8 cellular contexts compared by ENCODE assay signal in the genomic region with DNA sequence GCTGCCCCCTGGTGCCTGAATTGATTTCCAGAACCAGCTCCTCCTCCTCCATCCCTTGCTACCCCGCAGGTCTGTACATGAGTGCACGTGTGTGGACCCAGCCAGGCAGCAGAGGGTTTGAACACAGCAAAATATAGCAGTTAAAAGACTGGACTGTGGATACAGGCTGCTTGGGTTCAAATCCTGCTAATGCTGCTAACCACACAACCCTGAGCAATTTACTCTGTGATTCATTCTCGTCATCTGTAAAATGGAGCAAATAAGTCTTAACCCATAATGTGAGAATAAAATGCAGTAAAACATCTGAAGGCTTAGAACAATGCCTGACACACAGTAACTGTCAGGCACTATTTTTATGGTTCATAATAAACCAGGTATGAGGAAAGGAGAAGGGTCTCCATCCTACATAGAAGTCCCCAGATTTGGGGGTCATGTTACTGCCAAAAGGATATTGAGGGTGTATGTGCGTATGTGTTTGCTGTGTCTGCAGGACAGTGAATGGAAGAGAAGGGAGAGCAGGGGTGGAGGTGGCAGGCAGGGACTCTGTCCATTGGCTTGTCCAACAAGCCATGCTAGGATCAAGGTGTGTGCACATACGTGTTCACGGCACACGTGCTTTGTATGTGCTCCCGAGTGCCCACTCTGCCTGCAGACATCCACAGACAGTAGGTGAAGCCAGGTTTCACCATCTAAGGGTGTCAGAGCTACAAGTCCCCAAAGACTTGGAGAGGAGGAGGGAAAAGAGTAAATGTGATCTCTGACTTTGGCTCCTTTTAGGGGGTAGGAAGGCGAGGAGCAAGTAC. TPM values are rescaled to one million over a fixed set of nuclear protein-coding genes. Genes with fewer than 3 reads are reported as not detected.
DNase-seq lines count a peak whose midpoint lies in the region; ATAC-seq and TF ChIP-seq lines count a peak whose summit lies in the region.

No MANE protein-coding gene starts in this region.

- TF ChIP-seq CTCF in lung (IDR thresholded peaks at IDR 0.05; ENCODE audit: control extremely low read depth, extremely low read depth) (peak; percentile 84), transverse colon (IDR thresholded peaks at IDR 0.05) (peak in 2 of 5 experiments; percentile 78 to 82)

- H3K27ac Mint-ChIP-seq in activated naive CD8-positive, alpha-beta T cell treated with anti-CD3 and anti-CD28 coated beads, Interleukin-2, amount 50 U/mL, for 24 hours = peak overlapping the region; percentile 96

- H3K36me3 ChIP-seq in lung (ENCODE audit: control insufficient read depth in 2 of 2, insufficient read depth in 2 of 2, low read length in 2 of 2) = peaks cover 0 to 6% of the 10 kb centered on the region in 2 donors
- peaks cover 0 to 5% (median 0%) of the 10 kb centered on the region in 4 donors for H3K36me3 ChIP-seq in transverse colon

- peak overlapping the region; percentile 92 to 99 for H3K27ac ChIP-seq in lung (ENCODE audit: low read depth in 1 of 2, low read length in 1 of 2)
- H3K27ac ChIP-seq in transverse colon = peak overlapping the region; percentile 96 to 99 (median 98)

- peak; percentile 52 for ATAC-seq in HG03135 (IDR thresholded peaks at IDR 0.05; ENCODE audit: unreplicated experiment)
- no peak for ATAC-seq in activated naive CD8-positive, alpha-beta T cell treated with anti-CD3 and anti-CD28 coated beads, Interleukin-2, amount 50 U/mL, for 24 hours
- no peak for ATAC-seq in lung (ENCODE audit: insufficient read depth, low FRiP score)
- ATAC-seq in HG03342 (IDR thresholded peaks at IDR 0.05; ENCODE audit: unreplicated experiment) = no peak

- H3K36me3 Mint-ChIP-seq in activated naive CD8-positive, alpha-beta T cell treated with anti-CD3 and anti-CD28 coated beads, Interleukin-2, amount 50 U/mL, for 24 hours (ENCODE audit: low read depth) = peaks cover 27% of the 10 kb centered on the region

- H3K4me3 ChIP-seq in lung (no peak overlapping the region), transverse colon (peak overlapping the region in 3 of 4 donors; percentile 54 to 70 (median 55))

- H3K4me1 Mint-ChIP-seq in activated naive CD8-positive, alpha-beta T cell treated with anti-CD3 and anti-CD28 coated beads, Interleukin-2, amount 50 U/mL, for 24 hours = peaks cover 38% of the 10 kb centered on the region

- no peak for TF ChIP-seq POLR2A in transverse colon (IDR thresholded peaks at IDR 0.05)

- H3K4me1 ChIP-seq in lung (ENCODE audit: control insufficient read depth in 2 of 2, insufficient read depth in 2 of 2, low read length in 2 of 2) = peaks cover 0 to 6% of the 10 kb centered on the region in 2 donors
- peaks cover 15 to 31% (median 24%) of the 10 kb centered on the region in 4 donors for H3K4me1 ChIP-seq in transverse colon

- peak overlapping the region; percentile 98 for H3K4me3 Mint-ChIP-seq in activated naive CD8-positive, alpha-beta T cell treated with anti-CD3 and anti-CD28 coated beads, Interleukin-2, amount 50 U/mL, for 24 hours

- intact Hi-C loops in transverse colon (cut with DNase I; ENCODE audit: low total_unique reads) = loop anchor here (5.0 kb wide), 1 partner anchor 40 kb away; no protein-coding TSS in a partner anchor

- 66 to 70% methylated on average over 9 of the region's 9 CpGs for WGBS in lung, 2 donors
- WGBS in transverse colon (ENCODE audit: low coverage in 1 of 2), 2 donors = 58 to 86% methylated on average over 1 to 9 of the region's 9 CpGs

- no peaks in the 10 kb centered on the region for H3K9me3 ChIP-seq in lung (ENCODE audit: control insufficient read depth in 2 of 2, insufficient read depth in 1 of 2, low read length in 1 of 2)
- H3K9me3 ChIP-seq in transverse colon = no peaks in the 10 kb centered on the region

- no peaks in the 10 kb centered on the region for H3K9me3 Mint-ChIP-seq in activated naive CD8-positive, alpha-beta T cell treated with anti-CD3 and anti-CD28 coated beads, Interleukin-2, amount 50 U/mL, for 24 hours

- no peaks in the 10 kb centered on the region for H3K27me3 Mint-ChIP-seq in activated naive CD8-positive, alpha-beta T cell treated with anti-CD3 and anti-CD28 coated beads, Interleukin-2, amount 50 U/mL, for 24 hours

- no peak for TF ChIP-seq EP300 in transverse colon (IDR thresholded peaks at IDR 0.05; ENCODE audit: low read depth)

- DNase-seq in NCI-H1092 (lab: John Stamatoyannopoulos, UW) = peak; percentile 71
- DNase-seq in NCI-H1092 treated with DMSO at 0.1 percent for 48 hours (lab: John Stamatoyannopoulos, UW) = no peak
- DNase-seq in activated naive CD8-positive, alpha-beta T cell treated with anti-CD3 and anti-CD28 coated beads, Interleukin-2, amount 50 U/mL, for 24 hours = peak; percentile 92
- no peak for DNase-seq in lung (ENCODE audit: low spot score)
- DNase-seq in transverse colon = no peak
- DNase-seq in HPDE6-E6E7 (ENCODE audit: extremely low spot score) = no peak

- H3K27me3 ChIP-seq in lung (ENCODE audit: control insufficient read depth, insufficient read depth) (no peaks in the 10 kb centered on the region), transverse colon (no peaks in the 10 kb centered on the region)

- in situ Hi-C loops in transverse colon (cut with MboI; ENCODE audit: low pct_ligation_motif_present in 1 of 4, low pct_unique_long_range_greater_than_20kb in 1 of 4, low sequenced_read_pairs in 3 of 4) = loop anchor here in 2 of 4 donors (5.0 kb wide), 2 partner anchors 40 to 45 kb away; no protein-coding TSS in a partner anchor

RNA-seq across cellular contexts. Expression of a gene that starts 1.5 kb away (rescaled TPM):
- total RNA-seq in lung (100 to 1,000 TPM; 118 to 216 TPM), transverse colon (100 to 1,000 TPM; 181 to 318 (median 198) TPM)
- 100 to 1,000 TPM; 150 to 199 TPM for polyA plus RNA-seq in lung

RNA-seq across cellular contexts. Expression of a gene that starts 15.6 kb away (rescaled TPM):
- total RNA-seq in lung (100 to 1,000 TPM; 166 to 338 TPM), transverse colon (100 to 1,000 TPM in 3 of 4 donors, 10 to 100 TPM in 1; 94.3 to 248 (median 199) TPM)
- polyA plus RNA-seq in lung = 10 to 100 TPM; 52.6 to 77.4 TPM

RNA-seq across cellular contexts. Expression of a gene that starts 23.8 kb away (rescaled TPM):
- total RNA-seq in lung = 10 to 100 TPM; 45.2 to 51.3 TPM
- polyA plus RNA-seq in lung = 10 to 100 TPM; 16.7 to 32.5 TPM
- 1 to 10 TPM; 2.6 to 9.1 (median 4.7) TPM for total RNA-seq in transverse colon

RNA-seq across cellular contexts. Expression of a gene that starts 34.1 kb away (rescaled TPM):
- total RNA-seq in lung (10 to 100 TPM; 10.6 to 14.3 TPM), transverse colon (10 to 100 TPM in 1 of 4 donors, 1 to 10 TPM in 3; 4.0 to 66.7 (median 5.2) TPM)
- 1 to 10 TPM; 3.7 to 4.8 TPM for polyA plus RNA-seq in lung

RNA-seq across cellular contexts. Expression of a gene that starts 34.7 kb away (rescaled TPM):
- not detected for total RNA-seq in lung
- not detected for polyA plus RNA-seq in lung
- not detected for total RNA-seq in transverse colon

Comparison
In these comparisons a context has a peak if more than half of its experiments do, and no peak if none do; other contexts are left out.
1. DNase-seq: peak in NCI-H1092 (single experiment) and activated naive CD8-positive, alpha-beta T cell treated with anti-CD3 and anti-CD28 coated beads, Interleukin-2, amount 50 U/mL, for 24 hours (single experiment); none in NCI-H1092 treated with DMSO at 0.1 percent for 48 hours (single experiment), lung (single experiment), transverse colon (single experiment) and HPDE6-E6E7 (single experiment).
2. RNA of a gene that starts 23.8 kb away (total RNA-seq): 45.2 to 51.3 TPM in lung; 2.6 to 9.1 TPM in transverse colon; every median in the first group is over 4 times any median in the second.